ENCODE assay signal across 16 cellular contexts in genomic region chr20:63074631-63075030, GRCh38.
"Had no signal": no experiment of that assay in that cellular context is flagged by ENCODE, and none has a peak within 500 bp of the region (broad histone marks: within the 10 kb centered on the region; RNA-seq: fewer than 3 reads in every experiment).

No MANE protein-coding gene starts in this region.

- H3K4me3 ChIP-seq: dorsolateral prefrontal cortex, right atrium auricular region, thoracic aorta, transverse colon had no signal

- ATAC-seq: left colon; naive thymus-derived CD4-positive, alpha-beta T cell; stimulated activated naive B cell treated with anti-CD40 and anti-IgM and Interleukin-4, amounts not matched to agents 10 μg/mL and 1 μg/mL and 100 μg/mL, for 72 hours; stimulated activated naive CD8-positive, alpha-beta T cell treated with anti-CD3 and anti-CD28 coated beads, Interleukin-15, amount 100 ng/mL, for 72 hours had no signal

- H3K4me1 ChIP-seq: transverse colon had no signal

- H3K36me3 ChIP-seq: right atrium auricular region, thoracic aorta, transverse colon had no signal

- H3K27ac ChIP-seq: dorsolateral prefrontal cortex, right atrium auricular region, thoracic aorta, transverse colon had no signal

- DNase-seq: central memory CD4-positive, alpha-beta T cell; cortex of kidney; effector CD8-positive, alpha-beta T cell; foreskin melanocyte; islet precursor cell; left colon; mesendoderm; naive thymus-derived CD4-positive, alpha-beta T cell; stimulated activated CD4-positive, alpha-beta T cell treated with anti-CD3 and anti-CD28 coated beads, Interleukin-2, amount 100 ng/mL, for 24 hours; stimulated activated CD4-positive, alpha-beta T cell treated with anti-CD3 and anti-CD28 coated beads, Interleukin-4, amount 100 ng/mL, for 4 hours; stimulated activated naive B cell treated with anti-CD40 and anti-IgM and Interleukin-4, amounts not matched to agents 10 μg/mL and 1 μg/mL and 100 μg/mL, for 72 hours; stimulated activated naive CD8-positive, alpha-beta T cell treated with anti-CD3 and anti-CD28 coated beads, Interleukin-15, amount 100 ng/mL, for 72 hours; transverse colon had no signal
